8 cellular contexts compared by ENCODE assay signal in genomic region chr19:18636969-18637629, GRCh38. TPM values are rescaled to one million over a fixed set of nuclear protein-coding genes. Genes with fewer than 3 reads are reported as not detected.
A peak's percentile ranks its signal among the peaks of the same experiment; 100 is the strongest.
DNase-seq lines count a peak whose midpoint lies in the region; ATAC-seq and TF ChIP-seq lines count a peak whose summit lies in the region.

Gene KLHL26 (plus strand): TSS chr19:18637028. CDS start chr19:18637055, 27 bp downstream.

- no peak for TF ChIP-seq CTCF in body of pancreas (IDR thresholded peaks at IDR 0.05)
- no peak for TF ChIP-seq CTCF in mesothelial cell of epicardium (IDR thresholded peaks at IDR 0.05; ENCODE audit: unreplicated experiment)

- H3K27ac Mint-ChIP-seq in stimulated activated naive CD8-positive, alpha-beta T cell treated with anti-CD3 and anti-CD28 coated beads, Interleukin-15, Interleukin-2, amounts not matched to agents 100 ng/mL and 50 ng/mL, for 24 hours: peak within 1 kb of the TSS; percentile 87
- peak within 1 kb of the TSS; percentile 85 for H3K27ac Mint-ChIP-seq in mesothelial cell of epicardium

- H3K4me1 Mint-ChIP-seq in stimulated activated naive CD8-positive, alpha-beta T cell treated with anti-CD3 and anti-CD28 coated beads, Interleukin-15, Interleukin-2, amounts not matched to agents 100 ng/mL and 50 ng/mL, for 24 hours (ENCODE audit: low read depth): peaks cover 21% of the 10 kb centered on the region
- H3K4me1 Mint-ChIP-seq in mesothelial cell of epicardium: peaks cover 13% of the 10 kb centered on the region

- H3K27me3 ChIP-seq in body of pancreas: no peaks in the 10 kb centered on the region
- H3K27me3 ChIP-seq in aorta (ENCODE audit: control insufficient read depth in 1 of 2, insufficient read depth in 2 of 2, low read length in 1 of 2): no peaks in the 10 kb centered on the region

- intact Hi-C loops in body of pancreas (cut with DNase I) (no loop called here), aorta (cut with DNase I) (loop anchor here in 1 of 2 donors (5.0 kb wide), 1 partner anchor 45 kb away; the partner anchor contains the start of gene CRTC1)

- peaks cover 5% of the 10 kb centered on the region for H3K27me3 Mint-ChIP-seq in stimulated activated naive CD8-positive, alpha-beta T cell treated with anti-CD3 and anti-CD28 coated beads, Interleukin-15, Interleukin-2, amounts not matched to agents 100 ng/mL and 50 ng/mL, for 24 hours
- H3K27me3 Mint-ChIP-seq in mesothelial cell of epicardium (ENCODE audit: low read depth): peaks cover 10% of the 10 kb centered on the region

- no peak for DNase-seq in stimulated activated naive CD8-positive, alpha-beta T cell treated with anti-CD3 and anti-CD28 coated beads, Interleukin-15, Interleukin-2, amounts not matched to agents 100 U/mL and 50 U/mL, for 24 hours
- DNase-seq in body of pancreas (no peak), mesothelial cell of epicardium (ENCODE audit: low spot score in 2 of 2, unreplicated experiment in 2 of 2) (no peak), aorta (no peak), COLO829 (ENCODE audit: low spot score) (no peak), iPS-NIHi7 (ENCODE audit: extremely low spot score) (no peak), midbrain (lab: John Stamatoyannopoulos, UW) (no peak)

- H3K27ac ChIP-seq in body of pancreas (peak within 1 kb of the TSS; percentile 82 to 97 (median 96)), aorta (ENCODE audit: low read depth in 1 of 2, low read length in 2 of 2) (peak within 1 kb of the TSS in 1 of 2 donors; percentile 87)

- H3K9me3 ChIP-seq in body of pancreas: no peaks in the 10 kb centered on the region
- no peaks in the 10 kb centered on the region for H3K9me3 ChIP-seq in aorta (ENCODE audit: control insufficient read depth, low read length)

- peak within 1 kb of the TSS; percentile 82 for H3K4me3 Mint-ChIP-seq in stimulated activated naive CD8-positive, alpha-beta T cell treated with anti-CD3 and anti-CD28 coated beads, Interleukin-15, Interleukin-2, amounts not matched to agents 100 ng/mL and 50 ng/mL, for 24 hours
- H3K4me3 Mint-ChIP-seq in mesothelial cell of epicardium: peak within 1 kb of the TSS; percentile 82

- ATAC-seq in stimulated activated naive CD8-positive, alpha-beta T cell treated with anti-CD3 and anti-CD28 coated beads, Interleukin-15, Interleukin-2, amounts not matched to agents 100 U/mL and 50 U/mL, for 24 hours: no peak
- ATAC-seq in body of pancreas (no peak), aorta (ENCODE audit: low FRiP score) (no peak)

- H3K4me3 ChIP-seq in body of pancreas (peak within 1 kb of the TSS; percentile 24 to 78), aorta (ENCODE audit: low read length in 2 of 2) (peak within 1 kb of the TSS; percentile 52 to 60)

- whole genome bisulfite sequencing in body of pancreas, 2 donors: 3 to 9% methylated on average over 8 to 25 of the region's 47 CpGs
- 6 to 7% methylated on average over 42 to 47 of the region's 47 CpGs for WGBS in aorta, 2 donors

- H3K36me3 ChIP-seq in body of pancreas (replicated peaks in 1 of 2; ENCODE audit: insufficient read depth in 1 of 2, low read depth in 2 of 2) (no peaks in the 10 kb centered on the region), aorta (ENCODE audit: control insufficient read depth in 1 of 2, insufficient read depth in 2 of 2, low read length in 1 of 2) (no peaks in the 10 kb centered on the region)

- peaks cover 27% of the 10 kb centered on the region for H3K4me1 ChIP-seq in body of pancreas
- H3K4me1 ChIP-seq in aorta (ENCODE audit: control insufficient read depth in 1 of 2, insufficient read depth in 2 of 2, low read length in 2 of 2): no peaks in the 10 kb centered on the region

- H3K36me3 Mint-ChIP-seq in stimulated activated naive CD8-positive, alpha-beta T cell treated with anti-CD3 and anti-CD28 coated beads, Interleukin-15, Interleukin-2, amounts not matched to agents 100 ng/mL and 50 ng/mL, for 24 hours (ENCODE audit: low read depth): no peaks in the 10 kb centered on the region
- H3K36me3 Mint-ChIP-seq in mesothelial cell of epicardium: no peaks in the 10 kb centered on the region

- TF ChIP-seq POLR2A in body of pancreas (IDR thresholded peaks at IDR 0.05): peak; percentile 50 to 76 (median 75)

- no peaks in the 10 kb centered on the region for H3K9me3 Mint-ChIP-seq in stimulated activated naive CD8-positive, alpha-beta T cell treated with anti-CD3 and anti-CD28 coated beads, Interleukin-15, Interleukin-2, amounts not matched to agents 100 ng/mL and 50 ng/mL, for 24 hours
- no peaks in the 10 kb centered on the region for H3K9me3 Mint-ChIP-seq in mesothelial cell of epicardium

RNA-seq across cellular contexts. Expression of gene KLHL26, which starts in this region (rescaled TPM):
- 1 to 10 TPM; 3.6 to 8.9 TPM for total RNA-seq in body of pancreas
- 12.0 to 13.2 TPM (median 12.6 TPM) in 3 replicates for total RNA-seq in mesothelial cell of epicardium
- total RNA-seq in aorta: 10 to 100 TPM; 12.1 to 19.2 TPM
- polyA plus RNA-seq in aorta: 1 to 10 TPM; 1.9 to 7.1 TPM
